Comparison of ENCODE assay signal across 8 cellular contexts in the genomic region with DNA sequence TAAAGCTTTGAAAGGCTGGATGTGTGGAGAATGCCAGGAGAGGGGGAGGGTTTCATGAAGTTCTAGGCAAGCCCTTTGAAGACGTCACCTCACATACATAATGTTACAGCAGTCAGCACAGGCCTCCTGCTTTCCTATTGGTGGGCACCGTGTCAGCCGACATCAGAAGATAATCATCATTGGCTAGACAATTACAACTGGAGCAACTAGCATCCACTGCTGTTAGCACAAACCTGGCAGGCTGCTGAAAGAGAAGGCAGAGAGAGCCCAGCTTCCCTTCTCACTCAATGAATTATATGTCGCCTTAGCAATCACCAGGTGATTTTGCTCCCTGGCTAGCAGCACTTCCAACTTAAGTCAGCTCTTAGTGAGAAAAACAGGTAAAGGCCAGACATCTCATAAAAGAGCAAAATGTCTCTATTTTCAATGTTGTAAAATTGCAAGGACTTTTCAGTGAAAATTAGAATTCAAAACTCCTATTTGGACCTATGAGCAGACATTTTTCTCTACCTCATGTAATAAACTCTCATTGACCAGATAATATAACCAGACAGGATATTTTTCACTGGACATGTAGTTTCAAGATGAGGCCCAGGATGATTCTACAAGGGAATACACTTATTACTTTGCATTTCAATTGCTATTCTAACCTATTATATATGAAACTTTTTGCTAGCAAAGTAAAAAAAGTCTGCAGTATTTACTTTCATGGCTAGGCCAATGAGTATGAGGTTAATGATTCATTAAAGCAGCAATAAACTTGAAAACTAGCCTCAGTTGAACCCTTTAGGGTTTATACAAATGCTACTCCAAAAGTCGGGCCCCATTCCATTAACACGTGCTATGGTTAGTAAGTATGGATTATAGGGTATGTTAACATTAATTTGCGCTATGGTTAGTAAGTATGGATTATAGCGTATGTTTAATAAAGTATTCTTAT. TPM values are rescaled to one million over a fixed set of nuclear protein-coding genes. Genes with fewer than 3 reads are reported as not detected.
A peak's percentile ranks its signal among the peaks of the same experiment; 100 is the strongest.
DNase-seq lines count a peak whose midpoint lies in the region; ATAC-seq and TF ChIP-seq lines count a peak whose summit lies in the region.

No MANE protein-coding gene starts in this region.

- H3K27me3 ChIP-seq in A673 (replicated peaks; ENCODE audit: insufficient read depth, low read depth, low read length, poor library complexity): no peaks in the 10 kb centered on the region
- H3K27me3 ChIP-seq in lower lobe of right lung (ENCODE audit: low read depth): no peaks in the 10 kb centered on the region

- TSS peak; percentile 98 for BruUV-seq in A673 (replicated peaks; lab: Mats Ljungman, UMichigan)

- H3K36me3 ChIP-seq in A673 (ENCODE audit: insufficient read depth, low read length, poor library complexity, severe bottlenecking): peaks cover 11% of the 10 kb centered on the region
- H3K36me3 ChIP-seq in lower lobe of right lung: no peaks in the 10 kb centered on the region

- H3K9me3 ChIP-seq in A673 (ENCODE audit: low read depth, low read length, poor library complexity, severe bottlenecking): no peaks in the 10 kb centered on the region
- no peaks in the 10 kb centered on the region for H3K9me3 ChIP-seq in lower lobe of right lung

- CTCF ChIA-PET in A673 (lab: Charles Lee): no interaction called here
- CTCF ChIA-PET in activated CD4-positive, alpha-beta T cell treated with anti-CD3 and anti-CD28 coated beads, Interleukin-2, amount 10 ng/mL, durations not matched to agents 7 days and 5 days (lab: Charles Lee): interaction anchor here (0.9 kb wide), 1 partner anchor 26 kb away, joined by 3 read pairs; no protein-coding TSS in a partner anchor

- H3K36me3 Mint-ChIP-seq in activated CD4-positive, alpha-beta T cell treated with anti-CD3 and anti-CD28 coated beads, Interleukin-2, amount 10 ng/mL, durations not matched to agents 7 days and 5 days (ENCODE audit: low read depth): peaks cover 10% of the 10 kb centered on the region

- peak; percentile 98 for DNase-seq in A673 (ENCODE audit: low spot score)
- peak; percentile 80 for DNase-seq in NCI-H2227 treated with DMSO at 0.1 percent for 48 hours (lab: John Stamatoyannopoulos, UW)
- peak; percentile 86 for DNase-seq in activated CD4-positive, alpha-beta T cell treated with anti-CD3 and anti-CD28 coated beads, Interleukin-2, amount 10 ng/mL, durations not matched to agents 7 days and 5 days
- peak; percentile 93 for DNase-seq in dermis blood vessel endothelial cell
- peak; percentile 81 for DNase-seq in lower lobe of right lung
- peak; percentile 42 for DNase-seq in stimulated activated CD8-positive, alpha-beta memory T cell treated with anti-CD3 and anti-CD28 coated beads, Interleukin-12 subunit alpha, Interleukin-12 subunit beta, amount 100 ng/mL, for 4 hours (ENCODE audit: low read depth)

- peaks cover 35% of the 10 kb centered on the region for H3K4me1 ChIP-seq in A673 (ENCODE audit: insufficient read depth, low read length, poor library complexity, severe bottlenecking)
- peaks cover 13% of the 10 kb centered on the region for H3K4me1 ChIP-seq in lower lobe of right lung

- intact Hi-C loops in A673 (cut with micrococcal nuclease; ENCODE audit: unreplicated experiment) (no loop called here), lower lobe of right lung (cut with DNase I) (no loop called here)

- H3K27ac Mint-ChIP-seq in activated CD4-positive, alpha-beta T cell treated with anti-CD3 and anti-CD28 coated beads, Interleukin-2, amount 10 ng/mL, durations not matched to agents 7 days and 5 days: peak overlapping the region; percentile 48

- no peak for TF ChIP-seq CTCF in A673 (conservative IDR thresholded peaks at IDR 0.05; ENCODE audit: low read depth, low read length)
- TF ChIP-seq CTCF in lower lobe of right lung (IDR thresholded peaks at IDR 0.05): no peak

- no peaks in the 10 kb centered on the region for H3K27me3 Mint-ChIP-seq in activated CD4-positive, alpha-beta T cell treated with anti-CD3 and anti-CD28 coated beads, Interleukin-2, amount 10 ng/mL, durations not matched to agents 7 days and 5 days

- ATAC-seq in GM18868 (IDR thresholded peaks at IDR 0.05; ENCODE audit: unreplicated experiment) (peak; percentile 76), HG03064 (IDR thresholded peaks at IDR 0.05; ENCODE audit: low read depth, unreplicated experiment) (peak; percentile 68), lower lobe of right lung (peak; percentile 62 to 73)

- peak overlapping the region; percentile 40 for H3K4me3 Mint-ChIP-seq in activated CD4-positive, alpha-beta T cell treated with anti-CD3 and anti-CD28 coated beads, Interleukin-2, amount 10 ng/mL, durations not matched to agents 7 days and 5 days

- H3K9me3 Mint-ChIP-seq in activated CD4-positive, alpha-beta T cell treated with anti-CD3 and anti-CD28 coated beads, Interleukin-2, amount 10 ng/mL, durations not matched to agents 7 days and 5 days: no peaks in the 10 kb centered on the region

- no peak overlapping the region for H3K4me3 ChIP-seq in A673 (ENCODE audit: low read depth, low read length, poor library complexity, severe bottlenecking)
- H3K4me3 ChIP-seq in lower lobe of right lung: no peak overlapping the region

- peak overlapping the region; percentile 97 for H3K27ac ChIP-seq in A673 (ENCODE audit: low read depth, low read length, poor library complexity, severe bottlenecking)
- H3K27ac ChIP-seq in lower lobe of right lung: no peak overlapping the region

- POLR2A ChIA-PET in A673 (lab: Charles Lee; ENCODE audit: low non-redundant PET): no interaction called here
- POLR2A ChIA-PET in activated CD4-positive, alpha-beta T cell treated with anti-CD3 and anti-CD28 coated beads, Interleukin-2, amount 10 ng/mL, durations not matched to agents 7 days and 5 days (lab: Charles Lee): interaction anchor here (0.6 kb wide), 1 partner anchor 188 kb away, joined by 3 read pairs; no protein-coding TSS in a partner anchor

- peaks cover 40% of the 10 kb centered on the region for H3K4me1 Mint-ChIP-seq in activated CD4-positive, alpha-beta T cell treated with anti-CD3 and anti-CD28 coated beads, Interleukin-2, amount 10 ng/mL, durations not matched to agents 7 days and 5 days

RNA-seq across cellular contexts. Expression of a gene that starts 4.3 kb away (rescaled TPM):
- 50.0 and 55.3 TPM in 2 replicates for total RNA-seq in A673 (2021)
- 10 to 100 TPM; 14.7 to 16.0 TPM for total RNA-seq in activated CD4-positive, alpha-beta T cell treated with anti-CD3 and anti-CD28 coated beads, Interleukin-2, amount 10 ng/mL, durations not matched to agents 7 days and 5 days
- total RNA-seq in dermis blood vessel endothelial cell: 1.9 and 13.3 TPM in 2 replicates
- 3.6 TPM for total RNA-seq in lower lobe of right lung

Comparison
In these comparisons a context has a peak if more than half of its experiments do, and no peak if none do; other contexts are left out.
1. DNase-seq: peak in every context shown above with its lines; median percentile 98 in A673; 93 in dermis blood vessel endothelial cell; 86 in activated CD4-positive, alpha-beta T cell treated with anti-CD3 and anti-CD28 coated beads, Interleukin-2, amount 10 ng/mL, durations not matched to agents 7 days and 5 days; 81 in lower lobe of right lung; 80 in NCI-H2227 treated with DMSO at 0.1 percent for 48 hours; 42 in stimulated activated CD8-positive, alpha-beta memory T cell treated with anti-CD3 and anti-CD28 coated beads, Interleukin-12 subunit alpha, Interleukin-12 subunit beta, amount 100 ng/mL, for 4 hours.